Comparison of ENCODE assay signal across 32 cellular contexts in genomic region chr10:962342-962741, GRCh38.
"Had no signal": no experiment of that assay in that cellular context is flagged by ENCODE, and none has a peak within 500 bp of the region (broad histone marks: within the 10 kb centered on the region; RNA-seq: fewer than 3 reads in every experiment).

No MANE protein-coding gene starts in this region.

- H3K27ac ChIP-seq: body of pancreas, brain microvascular endothelial cell, breast epithelium, VCaP had no signal

- H3K4me1 ChIP-seq: body of pancreas, breast epithelium had no signal

- DNase-seq: activated B cell treated with CpG ODN at 0.5 μM for 24 hours; activated CD4-positive, alpha-beta memory T cell treated with anti-CD3 and anti-CD28 coated beads for 36 hours; activated CD4-positive, alpha-beta T cell treated with anti-CD3 and anti-CD28 coated beads for 4 hours; activated CD4-positive, alpha-beta T cell treated with anti-CD3 and anti-CD28 coated beads, Interleukin-2, amount 10 ng/mL, durations not matched to agents 24 days and 14 days; activated CD4-positive, alpha-beta T cell treated with anti-CD3 and anti-CD28 coated beads, Interleukin-2, amount 50 U/mL, for 1 hour; activated CD4-positive, alpha-beta T cell treated with anti-CD3 and anti-CD28 coated beads, Interleukin-2, amount 50 U/mL, for 4 hours; activated CD4-positive, CD25-positive, alpha-beta regulatory T cell treated with anti-CD3 and anti-CD28 coated beads, Interleukin-2, amount 50 U/mL, for 72 hours; activated CD8-positive, alpha-beta memory T cell treated with anti-CD3 and anti-CD28 coated beads, Interleukin-2, amount 50 U/mL, for 4 hours; activated CD8-positive, alpha-beta T cell treated with anti-CD3 and anti-CD28 coated beads for 36 hours; activated gamma-delta T cell treated with Interleukin-2 at 50 U/mL for 16 hours; activated naive CD4-positive, alpha-beta T cell; activated naive CD4-positive, alpha-beta T cell treated with anti-CD3 and anti-CD28 coated beads for 36 hours; activated naive CD4-positive, alpha-beta T cell treated with anti-CD3 and anti-CD28 coated beads, Interleukin-2, amount 50 U/mL, for 16 hours; activated naive CD8-positive, alpha-beta T cell treated with anti-CD3 and anti-CD28 coated beads for 36 hours; activated T-cell treated with anti-CD3 and anti-CD28 coated beads for 4 hours; activated T-cell treated with anti-CD3 and anti-CD28 coated beads, Interleukin-2, amount 50 U/mL, for 1 hour; activated T-cell treated with anti-CD3 and anti-CD28 coated beads, Interleukin-2, amount 50 U/mL, for 4 hours; activated T-cell treated with anti-CD3 and anti-CD28 coated beads, Interleukin-2, amount 50 U/mL, for 72 hours; amygdala; anterior cingulate cortex; body of pancreas; brain microvascular endothelial cell; central memory CD4-positive, alpha-beta T cell; T-helper 1 cell; T-helper 2 cell; T-helper 9 cell had no signal

- ATAC-seq: activated CD8-positive, alpha-beta T cell treated with anti-CD3 and anti-CD28 coated beads for 36 hours; activated naive CD4-positive, alpha-beta T cell treated with anti-CD3 and anti-CD28 coated beads, Interleukin-2, amount 50 U/mL, for 72 hours; activated T-cell treated with anti-CD3 and anti-CD28 coated beads, Interleukin-2, amount 50 U/mL, for 4 hours; activated T-cell treated with anti-CD3 and anti-CD28 coated beads, Interleukin-2, amount 50 U/mL, for 72 hours; activated T-helper 17 cell treated with anti-CD3 and anti-CD28 coated beads, Interleukin-2, amount 50 U/mL, for 72 hours; body of pancreas had no signal

- H3K27me3 ChIP-seq: body of pancreas, brain microvascular endothelial cell, breast epithelium had no signal

- H3K4me3 ChIP-seq: body of pancreas, breast epithelium had no signal

- FAIRE-seq: astrocyte, TTC549 had no signal

- H3K9me3 ChIP-seq: body of pancreas, breast epithelium had no signal

- H3K36me3 ChIP-seq: brain microvascular endothelial cell, breast epithelium had no signal
